In the genomic region with DNA sequence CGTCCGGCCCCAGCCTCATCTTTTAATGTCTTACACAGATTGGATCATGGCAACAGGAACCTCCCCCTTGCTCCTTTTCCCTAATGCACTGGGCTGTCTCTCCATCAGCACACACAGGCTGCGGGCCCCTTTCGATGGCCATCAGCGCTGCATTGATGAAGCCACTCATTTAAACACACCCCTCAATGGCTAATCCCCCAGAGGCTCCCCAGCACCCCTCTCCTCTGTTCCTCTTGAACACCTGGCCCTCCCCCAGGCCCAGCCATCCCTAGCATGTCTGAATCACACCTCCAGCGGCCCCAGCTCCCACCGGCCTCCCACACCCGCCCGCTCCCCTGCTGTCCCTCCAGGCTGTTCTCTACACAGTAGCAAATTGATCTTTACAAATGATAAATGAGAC, we compare ENCODE assay signal across 31 cellular contexts. TPM values are rescaled to one million over a fixed set of nuclear protein-coding genes. Genes with fewer than 3 reads are reported as not detected.
DNase-seq lines count a peak whose midpoint lies in the region; ATAC-seq and TF ChIP-seq lines count a peak whose summit lies in the region.
"Had no signal": no experiment of that assay in that cellular context is flagged by ENCODE, and none has a peak within 500 bp of the region (broad histone marks: within the 10 kb centered on the region; RNA-seq: fewer than 3 reads in every experiment).

No MANE protein-coding gene starts in this region.

- no peak overlapping the region for H2BK5ac ChIP-seq in IMR-90 (ENCODE audit: low read depth, low read length, poor library complexity, severe bottlenecking)

- no peak overlapping the region for H4K8ac ChIP-seq in IMR-90 (ENCODE audit: low read depth in 2 of 2, low read length in 2 of 2)

- H3K4me1 ChIP-seq in GM23338 (ENCODE audit: insufficient read depth), result peaks cover 54% of the 10 kb centered on the region
- peaks cover 30% of the 10 kb centered on the region; the same call in 1 of the 2 replicates for H3K4me1 ChIP-seq in IMR-90 (ENCODE audit: control insufficient read depth, insufficient read depth, low read length)
- H3K4me1 ChIP-seq in mesodermal cell (ENCODE audit: control insufficient read depth, insufficient read depth, low read length, poor library complexity, severe bottlenecking), result peaks cover 25% of the 10 kb centered on the region

- CTCF ChIA-PET in IMR-90 (lab: Yijun Ruan, JAX), result no interaction called here

- peaks cover 31% of the 10 kb centered on the region for H3K9me1 ChIP-seq in IMR-90 (ENCODE audit: insufficient read depth, low read length)

- BruUV-seq in IMR-90 (replicated peaks; lab: Mats Ljungman, UMichigan), result no TSS peak

- peaks cover 32% of the 10 kb centered on the region for H3K36me3 Mint-ChIP-seq in GM23338 (ENCODE audit: low read depth)

- dilution Hi-C loops in IMR-90 (cut with HindIII; ENCODE audit: low sequenced_read_pairs, unreplicated experiment), result no loop called here

- peak overlapping the region; percentile 75 for H3K27ac ChIP-seq in GM23338 (ENCODE audit: low read depth)
- H3K27ac ChIP-seq in IMR-90 (ENCODE audit: insufficient read depth, low read length), result no peak overlapping the region
- peak overlapping the region; percentile 41 for H3K27ac ChIP-seq in mesodermal cell (ENCODE audit: low read depth, low read length, severe bottlenecking)
- H3K27ac ChIP-seq: prostate gland, SJCRH30, skin epidermis, tibial artery, VCaP had no signal

- no peak overlapping the region for H2BK15ac ChIP-seq in IMR-90 (ENCODE audit: low read depth, low read length)

- no peaks in the 10 kb centered on the region for H3K9me2 ChIP-seq in GM23338 (ENCODE audit: insufficient read depth)

- H3K4ac ChIP-seq in IMR-90 (ENCODE audit: low read depth, low read length), result no peak overlapping the region

- no peak overlapping the region for H3K14ac ChIP-seq in IMR-90 (replicated peaks; ENCODE audit: low read depth, low read length)

- H3K9me3 Mint-ChIP-seq in GM23338, result no peaks in the 10 kb centered on the region; the same call in 2 of the 3 replicates
- H3K9me3 Mint-ChIP-seq: CD8-positive, alpha-beta T cell; mesothelial cell of epicardium had no signal

- POLR2A ChIA-PET in IMR-90 (lab: Charles Lee; ENCODE audit: unreplicated experiment), result interaction anchor here (0.7 kb wide), 1 partner anchor 26 kb away, joined by 3 read pairs; no protein-coding TSS in a partner anchor

- H3K4me2 ChIP-seq in GM23338 (peak overlapping the region; percentile 72), IMR-90 (ENCODE audit: low read depth, low read length) (no peak overlapping the region)

- intact Hi-C loops in IMR-90 (cut with micrococcal nuclease), result no loop called here

- 0 out of 2 replicates have a peak, but pooled peaks cover 7% of the 10 kb centered on the region for H3K36me3 ChIP-seq in GM23338 (ENCODE audit: insufficient read depth)
- H3K36me3 ChIP-seq in IMR-90 (ENCODE audit: control insufficient read depth, insufficient read depth, low read length), result peaks cover 34% of the 10 kb centered on the region
- H3K36me3 ChIP-seq in mesodermal cell (ENCODE audit: control insufficient read depth, insufficient read depth, low read length), result peaks cover 34% of the 10 kb centered on the region

- H4K5ac ChIP-seq in IMR-90 (ENCODE audit: low read depth, low read length), result no peak overlapping the region

- peaks cover 22% of the 10 kb centered on the region for H4K20me1 ChIP-seq in GM23338 (replicated peaks; ENCODE audit: insufficient read depth)
- peaks cover 54% of the 10 kb centered on the region for H4K20me1 ChIP-seq in IMR-90 (ENCODE audit: insufficient read depth, low read length)

- no peak overlapping the region for H2BK20ac ChIP-seq in IMR-90 (ENCODE audit: low read depth, low read length)

- TF ChIP-seq POLR2A in IMR-90 (IDR thresholded peaks at IDR 0.05; ENCODE audit: low read depth, low read length), result no peak

- H3K27ac Mint-ChIP-seq in GM23338, result peak overlapping the region; percentile 94
- H3K27ac Mint-ChIP-seq: CD8-positive, alpha-beta T cell; mesothelial cell of epicardium had no signal

- no peak overlapping the region for H3K9ac ChIP-seq in IMR-90 (ENCODE audit: low read depth, low read length)

- H2BK120ac ChIP-seq in IMR-90 (ENCODE audit: low read depth, low read length), result no peak overlapping the region

- in situ Hi-C loops in IMR-90 (cut with MboI; ENCODE audit: low sequenced_read_pairs), result no loop called here

- H3K27me3 Mint-ChIP-seq in GM23338 (ENCODE audit: insufficient read depth, low read depth, poor library complexity), result peaks cover 32% of the 10 kb centered on the region

- H2AFZ ChIP-seq in GM23338 (no peak overlapping the region), IMR-90 (replicated peaks; ENCODE audit: low read length, poor library complexity) (no peak overlapping the region)

- H3K4me3 ChIP-seq in GM23338, result peak overlapping the region; percentile 30
- H3K4me3 ChIP-seq in IMR-90 (ENCODE audit: insufficient read depth, low read depth, low read length), result no peak overlapping the region
- H3K4me3 ChIP-seq in mesodermal cell (ENCODE audit: extremely low read depth, insufficient read depth, low read length, poor library complexity, severe bottlenecking), result no peak overlapping the region
- H3K4me3 ChIP-seq: HAP-1, prostate gland, SJCRH30, skin epidermis, tibial artery had no signal

- H3K79me1 ChIP-seq in IMR-90 (ENCODE audit: low read depth in 1 of 2, low read length in 2 of 2), result peaks cover 19 to 52% of the 10 kb centered on the region in 2 experiments

- WGBS in IMR-90 (ENCODE audit: extremely low coverage in 2 of 2, insufficient read length in 1 of 2), 2 experiments, result no CpG with 5 or more reads among the region's 9 CpGs
- 18 to 21% methylated on average over 9 of the region's 9 CpGs for WGBS in mesodermal cell (ENCODE audit: insufficient coverage in 2 of 2), 2 experiments

- no peaks in the 10 kb centered on the region for H3K9me3 ChIP-seq in IMR-90 (ENCODE audit: control insufficient read depth, insufficient read depth, low read length)
- no peaks in the 10 kb centered on the region for H3K9me3 ChIP-seq in mesodermal cell (ENCODE audit: control insufficient read depth, low read length)
- H3K9me3 ChIP-seq: HAP-1, prostate gland, SJCRH30, tibial artery had no signal

- H3K23ac ChIP-seq in IMR-90 (ENCODE audit: low read depth, low read length), result no peak overlapping the region

- TF ChIP-seq RAD21 in IMR-90 (IDR thresholded peaks at IDR 0.05; ENCODE audit: low read length), result no peak

- H4K91ac ChIP-seq in IMR-90 (ENCODE audit: insufficient read depth, low read depth, low read length), result no peak overlapping the region

- H3K79me2 ChIP-seq in GM23338 (replicated peaks; ENCODE audit: insufficient read depth), result peaks cover 8% of the 10 kb centered on the region

- H3K27me3 ChIP-seq in GM23338 (ENCODE audit: insufficient read depth) (no peaks in the 10 kb centered on the region), IMR-90 (ENCODE audit: control insufficient read depth, insufficient read depth, low read length) (no peaks in the 10 kb centered on the region)
- H3K27me3 ChIP-seq: SJCRH30, tibial artery had no signal

- peaks cover 55% of the 10 kb centered on the region for H3K4me1 Mint-ChIP-seq in GM23338

- H2AK9ac ChIP-seq in IMR-90 (replicated peaks; ENCODE audit: low read depth, low read length, poor library complexity), result peak overlapping the region; percentile 9

- no peak overlapping the region for H2AK5ac ChIP-seq in IMR-90 (ENCODE audit: low read depth, low read length)

- TF ChIP-seq CTCF in GM23338 (conservative IDR thresholded peaks at IDR 0.05; ENCODE audit: low read depth in 2 of 2) (no peak), IMR-90 (conservative IDR thresholded peaks at IDR 0.05; ENCODE audit: low read depth, low read length) (no peak)

- DNase-seq in GM23338 (ENCODE audit: low spot score), result peak; percentile 62
- no peak for DNase-seq in IMR-90
- DNase-seq in cerebellar cortex (ENCODE audit: low spot score), result peak; percentile 14
- DNase-seq in SIG-M5 treated with dmso at 0.1 percent for 504 hours (lab: John Stamatoyannopoulos, UW; ENCODE audit: unreplicated experiment), result no peak
- DNase-seq in DMS 273 treated with DMSO at 0.1 percent for 48 hours (lab: John Stamatoyannopoulos, UW), result no peak
- no peak for DNase-seq in DMS153 (lab: John Stamatoyannopoulos, UW)
- DNase-seq: activated CD8-positive, alpha-beta memory T cell treated with anti-CD3 and anti-CD28 coated beads, Interleukin-2, amount 50 U/mL, for 48 hours; activated effector memory CD4-positive, alpha-beta T cell treated with anti-CD3 and anti-CD28 coated beads, Interleukin-2, amount 50 U/mL, for 16 hours; CD8-positive, alpha-beta T cell; central memory CD4-positive, alpha-beta T cell; hypothalamus; NCI-H1092 treated with DMSO at 0.1 percent for 48 hours; NCI-H2081 treated with DMSO at 0.1 percent for 48 hours; NCI-H524; OCI-M1; SJCRH30; stimulated activated CD4-positive, alpha-beta T cell treated with anti-CD3 and anti-CD28 coated beads, Interleukin-2, amount 100 ng/mL, for 24 hours; stimulated activated naive CD4-positive, alpha-beta T cell treated with Interleukin-2 at 50 U/mL for 16 hours; T-helper 2 cell; tibial artery had no signal

- peaks cover 38% of the 10 kb centered on the region for H3F3A ChIP-seq in GM23338 (replicated peaks; ENCODE audit: low read depth)

- peak overlapping the region; percentile 59 for H3K4me3 Mint-ChIP-seq in GM23338
- H3K4me3 Mint-ChIP-seq: CD8-positive, alpha-beta T cell; mesothelial cell of epicardium had no signal

- H3K56ac ChIP-seq in IMR-90 (ENCODE audit: extremely low read depth, insufficient read depth, low read length), result no peak overlapping the region

- H3K18ac ChIP-seq in IMR-90 (ENCODE audit: low read depth, low read length), result no peak overlapping the region

- ATAC-seq in GM23338 (peak; percentile 74), IMR-90 (ENCODE audit: low read depth) (no peak), HG02981 (IDR thresholded peaks at IDR 0.05; ENCODE audit: unreplicated experiment) (no peak)
- ATAC-seq: CD8-positive, alpha-beta T cell; esophagus mucosa had no signal

RNA-seq across cellular contexts. Expression of a gene that starts 7.1 kb away (rescaled TPM):
- total RNA-seq in GM23338 (2014; rRNA removed; shearing (Covaris generic)), result 463 and 737 TPM in 2 replicates
- polyA plus RNA-seq in GM23338 (2016; fragmentation: Nextera tagmentation; extraction: Ambion mirVana) (1,528 and 1,802 TPM in 2 replicates), IMR-90 (2012; rRNA removed) (1,428 and 1,693 TPM in 2 replicates)
- total RNA-seq in IMR-90 (2012; rRNA removed), result 386 and 998 TPM in 2 replicates
- polyA plus RNA-seq in IMR-90 (2012; cell fraction: cytosol; rRNA removed), result 2,443 and 3,636 TPM in 2 replicates
- polyA plus RNA-seq in IMR-90 (2012; cell fraction: nucleus; rRNA removed; ENCODE audit: low replicate concordance), result 1,567 and 1,909 TPM in 2 replicates
- polyA plus RNA-seq in mesodermal cell (2013, experiment 1 of 2), result 2,245 TPM
- polyA plus RNA-seq in mesodermal cell (2013, experiment 2 of 2), result 1,934 TPM

RNA-seq across cellular contexts. Expression of a gene that starts 8.7 kb away (rescaled TPM):
- total RNA-seq in GM23338 (2014; rRNA removed; shearing (Covaris generic)), result 4.1 and 7.5 TPM in 2 replicates
- polyA plus RNA-seq in GM23338 (2016; fragmentation: Nextera tagmentation; extraction: Ambion mirVana), result 0.55 and 0.59 TPM in 2 replicates
- total RNA-seq in IMR-90 (2012; rRNA removed), result not detected in 2 replicates
- polyA plus RNA-seq in IMR-90 (2012; rRNA removed), result not detected in 2 replicates
- 0.15 and 0.30 TPM in 2 replicates for polyA plus RNA-seq in IMR-90 (2012; cell fraction: cytosol; rRNA removed)
- 0.30 TPM in 1 of 2 replicates, not detected in the other for polyA plus RNA-seq in IMR-90 (2012; cell fraction: nucleus; rRNA removed; ENCODE audit: low replicate concordance)
- not detected for polyA plus RNA-seq in mesodermal cell (2013, experiment 1 of 2)
- polyA plus RNA-seq in mesodermal cell (2013, experiment 2 of 2), result not detected
- total RNA-seq: LHCN-M2 had no signal
- polyA plus RNA-seq: neural cell had no signal

RNA-seq across cellular contexts. Expression of a gene that starts 14.8 kb away (rescaled TPM):
- total RNA-seq in GM23338 (2014; rRNA removed; shearing (Covaris generic)), result 363 and 469 TPM in 2 replicates
- polyA plus RNA-seq in GM23338 (2016; fragmentation: Nextera tagmentation; extraction: Ambion mirVana) (523 and 533 TPM in 2 replicates), IMR-90 (2012; rRNA removed) (104 and 177 TPM in 2 replicates)
- total RNA-seq in IMR-90 (2012; rRNA removed), result 69.5 and 74.4 TPM in 2 replicates
- 94.4 and 130 TPM in 2 replicates for polyA plus RNA-seq in IMR-90 (2012; cell fraction: cytosol; rRNA removed)
- 22.1 and 43.9 TPM in 2 replicates for polyA plus RNA-seq in IMR-90 (2012; cell fraction: nucleus; rRNA removed; ENCODE audit: low replicate concordance)
- 208 TPM for polyA plus RNA-seq in mesodermal cell (2013, experiment 1 of 2)
- polyA plus RNA-seq in mesodermal cell (2013, experiment 2 of 2), result 207 TPM

RNA-seq across cellular contexts. Expression of a gene that starts 16.2 kb away (rescaled TPM):
- total RNA-seq in GM23338 (2014; rRNA removed; shearing (Covaris generic)), result not detected in 2 replicates
- polyA plus RNA-seq in GM23338 (2016; fragmentation: Nextera tagmentation; extraction: Ambion mirVana) (4.2 and 4.8 TPM in 2 replicates), IMR-90 (2012; rRNA removed) (1.4 and 1.6 TPM in 2 replicates)
- not detected in 2 replicates for total RNA-seq in IMR-90 (2012; rRNA removed)
- 0.49 TPM in 1 of 2 replicates, not detected in the other for polyA plus RNA-seq in IMR-90 (2012; cell fraction: cytosol; rRNA removed)
- 10.6 and 24.6 TPM in 2 replicates for polyA plus RNA-seq in IMR-90 (2012; cell fraction: nucleus; rRNA removed; ENCODE audit: low replicate concordance)
- polyA plus RNA-seq in mesodermal cell (2013, experiment 1 of 2), result 1.8 TPM
- polyA plus RNA-seq in mesodermal cell (2013, experiment 2 of 2), result 3.9 TPM
- total RNA-seq: CD8-positive, alpha-beta T cell; esophagus mucosa; frontal cortex; LHCN-M2; prostate gland; SJCRH30 had no signal
- polyA plus RNA-seq: neural cell had no signal

RNA-seq across cellular contexts. Expression of a gene that starts 22.6 kb away (rescaled TPM):
- total RNA-seq in GM23338 (2014; rRNA removed; shearing (Covaris generic)), result 1.1 and 2.2 TPM in 2 replicates
- 0.58 and 1.7 TPM in 2 replicates for polyA plus RNA-seq in GM23338 (2016; fragmentation: Nextera tagmentation; extraction: Ambion mirVana)
- 14.3 and 15.6 TPM in 2 replicates for total RNA-seq in IMR-90 (2012; rRNA removed)
- polyA plus RNA-seq in IMR-90 (2012; rRNA removed), result 33.6 and 38.9 TPM in 2 replicates
- 23.0 and 39.2 TPM in 2 replicates for polyA plus RNA-seq in IMR-90 (2012; cell fraction: cytosol; rRNA removed)
- 135 and 146 TPM in 2 replicates for polyA plus RNA-seq in IMR-90 (2012; cell fraction: nucleus; rRNA removed; ENCODE audit: low replicate concordance)
- polyA plus RNA-seq in mesodermal cell (2013, experiment 1 of 2), result 33.4 TPM
- polyA plus RNA-seq in mesodermal cell (2013, experiment 2 of 2), result 27.1 TPM

Comparison
In these comparisons a context has a peak if more than half of its experiments do, and no peak if none do; other contexts are left out.
1. DNase-seq: peak in GM23338 (single experiment) and cerebellar cortex (single experiment); none in IMR-90 (single experiment), SIG-M5 treated with dmso at 0.1 percent for 504 hours (single experiment), DMS 273 treated with DMSO at 0.1 percent for 48 hours (single experiment) and DMS153 (single experiment).